Comparison of ENCODE assay signal across 1 cellular context in genomic region chr1:199811163-199811562, GRCh38.
TF ChIP-seq lines count a peak whose summit lies in the region.

No MANE protein-coding gene starts in this region.

TF ChIP-seq in GM23338, 12 proteins besides CTCF, POLR2A, EP300 and RAD21 (continued from another document):
- TF ChIP-seq, protein P1, sequence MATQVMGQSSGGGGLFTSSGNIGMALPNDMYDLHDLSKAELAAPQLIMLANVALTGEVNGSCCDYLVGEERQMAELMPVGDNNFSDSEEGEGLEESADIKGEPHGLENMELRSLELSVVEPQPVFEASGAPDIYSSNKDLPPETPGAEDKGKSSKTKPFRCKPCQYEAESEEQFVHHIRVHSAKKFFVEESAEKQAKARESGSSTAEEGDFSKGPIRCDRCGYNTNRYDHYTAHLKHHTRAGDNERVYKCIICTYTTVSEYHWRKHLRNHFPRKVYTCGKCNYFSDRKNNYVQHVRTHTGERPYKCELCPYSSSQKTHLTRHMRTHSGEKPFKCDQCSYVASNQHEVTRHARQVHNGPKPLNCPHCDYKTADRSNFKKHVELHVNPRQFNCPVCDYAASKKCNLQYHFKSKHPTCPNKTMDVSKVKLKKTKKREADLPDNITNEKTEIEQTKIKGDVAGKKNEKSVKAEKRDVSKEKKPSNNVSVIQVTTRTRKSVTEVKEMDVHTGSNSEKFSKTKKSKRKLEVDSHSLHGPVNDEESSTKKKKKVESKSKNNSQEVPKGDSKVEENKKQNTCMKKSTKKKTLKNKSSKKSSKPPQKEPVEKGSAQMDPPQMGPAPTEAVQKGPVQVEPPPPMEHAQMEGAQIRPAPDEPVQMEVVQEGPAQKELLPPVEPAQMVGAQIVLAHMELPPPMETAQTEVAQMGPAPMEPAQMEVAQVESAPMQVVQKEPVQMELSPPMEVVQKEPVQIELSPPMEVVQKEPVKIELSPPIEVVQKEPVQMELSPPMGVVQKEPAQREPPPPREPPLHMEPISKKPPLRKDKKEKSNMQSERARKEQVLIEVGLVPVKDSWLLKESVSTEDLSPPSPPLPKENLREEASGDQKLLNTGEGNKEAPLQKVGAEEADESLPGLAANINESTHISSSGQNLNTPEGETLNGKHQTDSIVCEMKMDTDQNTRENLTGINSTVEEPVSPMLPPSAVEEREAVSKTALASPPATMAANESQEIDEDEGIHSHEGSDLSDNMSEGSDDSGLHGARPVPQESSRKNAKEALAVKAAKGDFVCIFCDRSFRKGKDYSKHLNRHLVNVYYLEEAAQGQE (IDR thresholded peaks at IDR 0.05; ENCODE audit: unreplicated experiment), result no peak
- no peak for TF ChIP-seq POLR2AphosphoS5 (IDR thresholded peaks at IDR 0.05; ENCODE audit: low read depth)
- TF ChIP-seq, protein P2, sequence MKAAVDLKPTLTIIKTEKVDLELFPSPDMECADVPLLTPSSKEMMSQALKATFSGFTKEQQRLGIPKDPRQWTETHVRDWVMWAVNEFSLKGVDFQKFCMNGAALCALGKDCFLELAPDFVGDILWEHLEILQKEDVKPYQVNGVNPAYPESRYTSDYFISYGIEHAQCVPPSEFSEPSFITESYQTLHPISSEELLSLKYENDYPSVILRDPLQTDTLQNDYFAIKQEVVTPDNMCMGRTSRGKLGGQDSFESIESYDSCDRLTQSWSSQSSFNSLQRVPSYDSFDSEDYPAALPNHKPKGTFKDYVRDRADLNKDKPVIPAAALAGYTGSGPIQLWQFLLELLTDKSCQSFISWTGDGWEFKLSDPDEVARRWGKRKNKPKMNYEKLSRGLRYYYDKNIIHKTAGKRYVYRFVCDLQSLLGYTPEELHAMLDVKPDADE (IDR thresholded peaks at IDR 0.05), result no peak
- no peak for TF ChIP-seq EZH2 (IDR thresholded peaks at IDR 0.05; ENCODE audit: low read depth, unreplicated experiment)
- no peak for TF ChIP-seq CREB1 (CRISPR knock-in tag; IDR thresholded peaks at IDR 0.05; ENCODE audit: low read depth)
- no peak for TF ChIP-seq STAT1 (IDR thresholded peaks at IDR 0.05; ENCODE audit: unreplicated experiment)
- TF ChIP-seq ZNF331 (CRISPR knock-in tag; IDR thresholded peaks at IDR 0.05; ENCODE audit: low read depth), result no peak
- TF ChIP-seq JUNB (IDR thresholded peaks at IDR 0.05; ENCODE audit: unreplicated experiment), result no peak
- TF ChIP-seq NANOG (IDR thresholded peaks at IDR 0.05; ENCODE audit: borderline replicate concordance), result no peak
TF ChIP-seq in GM23338: peak in this region for 0.
